Comparison of ENCODE assay signal across 16 cellular contexts in genomic region chr3:32216172-32216783, GRCh38.
"Had no signal": no experiment of that assay in that cellular context is flagged by ENCODE, and none has a peak within 500 bp of the region (broad histone marks: within the 10 kb centered on the region; RNA-seq: fewer than 3 reads in every experiment).

No MANE protein-coding gene starts in this region.

- H3K9me3 ChIP-seq: lower lobe of right lung, testis had no signal

- H3K4me3 ChIP-seq: cardiac muscle cell, lower lobe of right lung, psoas muscle, sigmoid colon, testis had no signal

- ATAC-seq: lower lobe of right lung; psoas muscle; stimulated activated naive CD8-positive, alpha-beta T cell treated with anti-CD3 and anti-CD28 coated beads, Interleukin-15, Interleukin-2, amounts not matched to agents 100 U/mL and 50 U/mL, for 24 hours had no signal

- H3K4me3 Mint-ChIP-seq: activated naive CD4-positive, alpha-beta T cell treated with anti-CD3 and anti-CD28 coated beads for 36 hours; mesothelial cell of epicardium; naive B cell had no signal

- H3K4me1 ChIP-seq: lower lobe of right lung, psoas muscle, sigmoid colon, testis had no signal

- H3K27ac ChIP-seq: cardiac muscle cell, epithelial cell of prostate, lower lobe of right lung, psoas muscle, sigmoid colon, testis had no signal

- H3K4me1 Mint-ChIP-seq: mesothelial cell of epicardium, naive B cell had no signal

- H3K36me3 Mint-ChIP-seq: mesothelial cell of epicardium had no signal

- DNase-seq: activated CD4-positive, alpha-beta T cell treated with anti-CD3 and anti-CD28 coated beads for 48 hours; activated naive CD4-positive, alpha-beta T cell treated with anti-CD3 and anti-CD28 coated beads for 36 hours; hippocampal formation; kidney glomerular epithelial cell; lower lobe of right lung; naive B cell; psoas muscle; sigmoid colon; stimulated activated CD4-positive, alpha-beta T cell treated with anti-CD3 and anti-CD28 coated beads, Interleukin-12 subunit alpha, Interleukin-12 subunit beta, amount 100 ng/mL, for 4 hours; stimulated activated CD4-positive, alpha-beta T cell treated with anti-CD3 and anti-CD28 coated beads, Interleukin-2, amount 100 ng/mL, for 48 hours; stimulated activated naive CD8-positive, alpha-beta T cell treated with anti-CD3 and anti-CD28 coated beads, Interleukin-15, Interleukin-2, amounts not matched to agents 100 U/mL and 50 U/mL, for 24 hours; T-helper 1 cell; testis had no signal

- H3K36me3 ChIP-seq: cardiac muscle cell, lower lobe of right lung, sigmoid colon had no signal

- H3K27ac Mint-ChIP-seq: activated naive CD4-positive, alpha-beta T cell treated with anti-CD3 and anti-CD28 coated beads for 36 hours; mesothelial cell of epicardium; naive B cell had no signal

- H3K27me3 ChIP-seq: cardiac muscle cell, testis had no signal
